Comparison of ENCODE assay signal across 23 cellular contexts in genomic region chr6:163428373-163428772, GRCh38. TPM values are rescaled to one million over a fixed set of nuclear protein-coding genes. Genes with fewer than 3 reads are reported as not detected.
DNase-seq lines count a peak whose midpoint lies in the region; ATAC-seq, FAIRE-seq and TF ChIP-seq lines count a peak whose summit lies in the region.
"Had no signal": no experiment of that assay in that cellular context is flagged by ENCODE, and none has a peak within 500 bp of the region (broad histone marks: within the 10 kb centered on the region; RNA-seq: fewer than 3 reads in every experiment).

No MANE protein-coding gene starts in this region.

- no CpG with 5 or more reads among the region's 2 CpGs for WGBS in H9 (ENCODE audit: extremely low coverage, insufficient read length, low lambda C conversion rate)
- 17 to 50% (median 42%) methylated on average over 2 of the region's 2 CpGs for WGBS in small intestine, 3 donors

- no peak overlapping the region for H3K18ac ChIP-seq in H9 (ENCODE audit: insufficient read length, low read depth, low read length)

- no peak overlapping the region for H2BK20ac ChIP-seq in H9 (ENCODE audit: low read depth, low read length, poor library complexity, severe bottlenecking)

- H3K27ac ChIP-seq in H9 (ENCODE audit: insufficient read length, low read depth, low read length) (no peak overlapping the region), small intestine (ENCODE audit: low read depth in 1 of 2, low read length in 1 of 2) (no peak overlapping the region), PC-3 (ENCODE audit: low read length) (no peak overlapping the region)
- H3K27ac ChIP-seq: HL-60, upper lobe of right lung had no signal

- no peak overlapping the region for H3T11ph ChIP-seq in H9 (ENCODE audit: low read length)

- H3K4me3 Mint-ChIP-seq in H9: no peak overlapping the region
- H3K4me3 Mint-ChIP-seq: activated naive CD8-positive, alpha-beta T cell treated with anti-CD3 and anti-CD28 coated beads, Interleukin-2, amount 10 ng/mL, durations not matched to agents 7 days and 5 days; activated T-cell treated with anti-CD3 and anti-CD28 coated beads, Interleukin-2, amount 50 U/mL, for 24 hours; naive thymus-derived CD4-positive, alpha-beta T cell; T-helper 17 cell had no signal

- H3K36me3 Mint-ChIP-seq in H9 (ENCODE audit: insufficient read depth in 1 of 3, low read depth in 3 of 3): peaks cover 0 to 5% (median 0%) of the 10 kb centered on the region in 3 experiments; a peak in 2 of 7 replicates
- H3K36me3 Mint-ChIP-seq: naive thymus-derived CD4-positive, alpha-beta T cell had no signal

- BruUV-seq in PC-3 (replicated peaks; lab: Mats Ljungman, UMichigan): no TSS peak

- POLR2A ChIA-PET in PC-3 (lab: Charles Lee; ENCODE audit: unreplicated experiment): interaction anchor here (0.6 kb wide), 1 partner anchor 12 kb away, joined by 3 read pairs; no protein-coding TSS in a partner anchor

- H2BK15ac ChIP-seq in H9 (ENCODE audit: low read depth, low read length): no peak overlapping the region

- no peak overlapping the region for H4K91ac ChIP-seq in H9 (ENCODE audit: insufficient read length, low read depth, low read length)

- no peak for TF ChIP-seq CTCF in H9 (conservative IDR thresholded peaks at IDR 0.05)
- no peak for TF ChIP-seq CTCF in GM13976 (IDR thresholded peaks at IDR 0.05; ENCODE audit: borderline replicate concordance, control extremely low read depth, extremely low read depth, insufficient read depth, missing control alignments)
- no peak for TF ChIP-seq CTCF in PC-3 (conservative IDR thresholded peaks at IDR 0.05; ENCODE audit: low read depth, low read length)

- H3K4me1 Mint-ChIP-seq in H9: peaks cover 53 to 62% of the 10 kb centered on the region in 2 experiments

- no peaks in the 10 kb centered on the region for H3F3A ChIP-seq in PC-3 (ENCODE audit: low read length, unreplicated experiment)

- ATAC-seq in left colon (peak; percentile 98), esophagus mucosa (no peak), PC-3 (no peak)
- ATAC-seq: T-helper 17 cell had no signal

- H3K27ac Mint-ChIP-seq in H9: peak overlapping the region in 2 of 3 experiments; percentile 44 to 56; a peak in 2 of 7 replicates
- H3K27ac Mint-ChIP-seq: activated naive CD8-positive, alpha-beta T cell treated with anti-CD3 and anti-CD28 coated beads, Interleukin-2, amount 10 ng/mL, durations not matched to agents 7 days and 5 days; activated T-cell treated with anti-CD3 and anti-CD28 coated beads, Interleukin-2, amount 50 U/mL, for 24 hours; T-helper 17 cell had no signal

- H3K79me1 ChIP-seq in H9 (ENCODE audit: insufficient read depth, low read depth, low read length, poor library complexity, severe bottlenecking): peaks cover 3% of the 10 kb centered on the region

- no peak overlapping the region for H3K56ac ChIP-seq in H9 (ENCODE audit: insufficient read length, low read depth, low read length)

- H2AK5ac ChIP-seq in H9 (ENCODE audit: insufficient read length, low read length): no peak overlapping the region

- H3K9me3 ChIP-seq in H9 (ENCODE audit: control insufficient read depth, low read depth, low read length) (no peaks in the 10 kb centered on the region), small intestine (ENCODE audit: control insufficient read depth, low read depth) (no peaks in the 10 kb centered on the region), PC-3 (ENCODE audit: low read length) (no peaks in the 10 kb centered on the region)
- H3K9me3 ChIP-seq: upper lobe of right lung had no signal

- no peak overlapping the region for H2AFZ ChIP-seq in H9 (ENCODE audit: low read length)
- no peak overlapping the region for H2AFZ ChIP-seq in PC-3 (ENCODE audit: low read length)

- H3K9me3 Mint-ChIP-seq in H9: no peaks in the 10 kb centered on the region
- H3K9me3 Mint-ChIP-seq: activated naive CD8-positive, alpha-beta T cell treated with anti-CD3 and anti-CD28 coated beads, Interleukin-2, amount 10 ng/mL, durations not matched to agents 7 days and 5 days; activated T-cell treated with anti-CD3 and anti-CD28 coated beads, Interleukin-2, amount 50 U/mL, for 24 hours; naive thymus-derived CD4-positive, alpha-beta T cell had no signal

- in situ Hi-C loops in GM13976 (cut with MboI; ENCODE audit: low sequenced_read_pairs, unreplicated experiment): loop anchor here (10.0 kb wide), 1 partner anchor 526 kb away; no protein-coding TSS in a partner anchor

- H3K9ac ChIP-seq in H9 (ENCODE audit: extremely low read depth, insufficient read length, low read length): no peak overlapping the region
- no peak overlapping the region for H3K9ac ChIP-seq in PC-3 (ENCODE audit: low read length)

- no peak overlapping the region for H4K5ac ChIP-seq in H9 (ENCODE audit: insufficient read length, low read depth, low read length)

- H3K4me1 ChIP-seq in H9 (ENCODE audit: insufficient read depth, low read length) (peaks cover 3% of the 10 kb centered on the region; the same call in 1 of the 2 replicates), small intestine (ENCODE audit: control insufficient read depth in 2 of 2, insufficient read depth in 1 of 2, low read depth in 1 of 2, low read length in 1 of 2) (peaks cover 0 to 5% of the 10 kb centered on the region in 2 donors), PC-3 (ENCODE audit: insufficient read depth, low read length) (peaks cover 4% of the 10 kb centered on the region)

- H3K4me3 ChIP-seq in small intestine (ENCODE audit: low read depth in 1 of 2, low read length in 2 of 2) (no peak overlapping the region), PC-3 (ENCODE audit: low read length) (no peak overlapping the region)
- H3K4me3 ChIP-seq: upper lobe of right lung had no signal

- intact Hi-C loops in left colon (cut with DNase I, micrococcal nuclease) (loop anchor here in 1 of 2 donors (5.0 to 10.0 kb wide), 2 partner anchors 529 to 676 kb away; no protein-coding TSS in a partner anchor), PC-3 (cut with micrococcal nuclease) (loop anchor here (5.0 to 10.0 kb wide), 4 partner anchors 124 to 1626 kb away; no protein-coding TSS in a partner anchor)

- no peaks in the 10 kb centered on the region for H3K27me3 Mint-ChIP-seq in H9 (ENCODE audit: low read depth)
- H3K27me3 Mint-ChIP-seq: activated naive CD8-positive, alpha-beta T cell treated with anti-CD3 and anti-CD28 coated beads, Interleukin-2, amount 10 ng/mL, durations not matched to agents 7 days and 5 days; activated T-cell treated with anti-CD3 and anti-CD28 coated beads, Interleukin-2, amount 50 U/mL, for 24 hours; naive thymus-derived CD4-positive, alpha-beta T cell; T-helper 17 cell had no signal

- H2BK12ac ChIP-seq in H9 (ENCODE audit: insufficient read length, low read depth, low read length): no peak overlapping the region

- FAIRE-seq in TTC549 (lab: Jason Lieb, UNC) (peak; percentile 33), small intestine (lab: Jason Lieb, UNC) (peak; percentile 91)

- no peaks in the 10 kb centered on the region for H3K23me2 ChIP-seq in H9 (ENCODE audit: insufficient read length, low read depth, low read length, poor library complexity, severe bottlenecking)

- H3K4me2 ChIP-seq in H9 (ENCODE audit: insufficient read depth, insufficient read length, low read length) (no peak overlapping the region), PC-3 (ENCODE audit: low read length) (no peak overlapping the region)

- no peak overlapping the region for H3K4ac ChIP-seq in H9 (ENCODE audit: low read depth, low read length)

- H2BK5ac ChIP-seq in H9 (ENCODE audit: insufficient read length, low read length): no peak overlapping the region

- H3K36me3 ChIP-seq in small intestine (ENCODE audit: control insufficient read depth in 2 of 2, insufficient read depth in 2 of 2, low read length in 2 of 2): no peaks in the 10 kb centered on the region
- no peaks in the 10 kb centered on the region for H3K36me3 ChIP-seq in PC-3 (ENCODE audit: low read depth, low read length)
- H3K36me3 ChIP-seq: upper lobe of right lung had no signal

- CTCF ChIA-PET in PC-3 (lab: Charles Lee): no interaction called here

- H3K27me3 ChIP-seq in H9 (ENCODE audit: insufficient read depth, low read length) (no peaks in the 10 kb centered on the region), small intestine (ENCODE audit: control insufficient read depth in 2 of 2, insufficient read depth in 2 of 2, low read length in 2 of 2) (no peaks in the 10 kb centered on the region), PC-3 (ENCODE audit: low read length) (no peaks in the 10 kb centered on the region)
- H3K27me3 ChIP-seq: upper lobe of right lung had no signal

- no peak for DNase-seq in H9
- DNase-seq in left colon: no peak
- peak; percentile 48 for DNase-seq in small intestine
- DNase-seq in GM13976 (ENCODE audit: low spot score): no peak
- DNase-seq in PC-3: no peak
- DNase-seq: activated CD4-positive, alpha-beta T cell treated with anti-CD3 and anti-CD28 coated beads for 4 hours; activated CD8-positive, alpha-beta memory T cell treated with anti-CD3 and anti-CD28 coated beads for 24 hours; activated gamma-delta T cell; activated naive CD8-positive, alpha-beta T cell treated with anti-CD3 and anti-CD28 coated beads, Interleukin-2, amount 10 ng/mL, durations not matched to agents 7 days and 5 days; activated T-cell treated with anti-CD3 and anti-CD28 coated beads, Interleukin-2, amount 50 U/mL, for 24 hours; Calu3; DND-41; NCI-H2107; NCI-H774; nucleus accumbens; RPMI8226; stimulated activated CD4-positive, alpha-beta T cell treated with anti-CD3 and anti-CD28 coated beads, Interleukin-2, amount 100 ng/mL, for 48 hours; T-helper 17 cell; upper lobe of right lung had no signal

- H3K23ac ChIP-seq in H9 (ENCODE audit: insufficient read length, low read depth, low read length): no peak overlapping the region

- no peak overlapping the region for H3K14ac ChIP-seq in H9 (ENCODE audit: insufficient read depth, low read length)

- H3K79me2 ChIP-seq in H9 (ENCODE audit: insufficient read depth, low read length) (peaks cover 44% of the 10 kb centered on the region), PC-3 (ENCODE audit: low read length) (peaks cover 100% of the 10 kb centered on the region)

- H4K20me1 ChIP-seq in H9 (ENCODE audit: control insufficient read depth, insufficient read depth, insufficient read length): no peaks in the 10 kb centered on the region
- peaks cover 80% of the 10 kb centered on the region for H4K20me1 ChIP-seq in PC-3 (ENCODE audit: low read length)

- no peak overlapping the region for H2BK120ac ChIP-seq in H9 (ENCODE audit: low read depth, low read length, poor library complexity, severe bottlenecking)

- H4K8ac ChIP-seq in H9 (replicated peaks; ENCODE audit: insufficient read length, low read depth, low read length): no peak overlapping the region

- no peaks in the 10 kb centered on the region for H3K9me2 ChIP-seq in PC-3 (replicated peaks; ENCODE audit: low read length)

RNA-seq across cellular contexts. Expression of gene QKI, which starts 13.9 kb away (rescaled TPM):
- total RNA-seq in H9 (2021) (176 TPM in 2 replicates), left colon (10 to 100 TPM; 12.9 to 31.8 TPM), esophagus mucosa (39.6 TPM), PC-3 (2014; rRNA removed) (64.3 and 87.7 TPM in 2 replicates)
- 10 to 100 TPM in 2 of 3 donors, 1 to 10 TPM in 1; 2.5 to 15.8 (median 11.6) TPM for polyA plus RNA-seq in small intestine
